Comparison of ENCODE assay signal across 34 cellular contexts in genomic region chrX:127762663-127763062, GRCh38.
"Had no signal": no experiment of that assay in that cellular context is flagged by ENCODE, and none has a peak within 500 bp of the region (broad histone marks: within the 10 kb centered on the region; RNA-seq: fewer than 3 reads in every experiment).

No MANE protein-coding gene starts in this region.

- H3K9ac ChIP-seq: KMS-11 had no signal

- H3K27ac ChIP-seq: KMS-11 had no signal

- H3K4me2 ChIP-seq: KMS-11 had no signal

- H3K4me3 ChIP-seq: MG63 had no signal

- DNase-seq: Karpas-422, Kasumi-1, MG63, MM.1S, MV-4-11, NCI-H1048, NCI-H1092, NCI-H1092 treated with DMSO at 0.1 percent for 48 hours, NCI-H1105, NCI-H1105 treated with DMSO at 0.1 percent for 48 hours, NCI-H1417, NCI-H1417 treated with DMSO at 0.1 percent for 48 hours, NCI-H1436, NCI-H1436 treated with DMSO at 0.1 percent for 48 hours, NCI-H146, NCI-H1694, NCI-H1694 treated with DMSO at 0.1 percent for 48 hours, NCI-H187, NCI-H187 treated with DMSO at 0.1 percent for 48 hours, NCI-H1930, NCI-H2029, NCI-H2029 treated with DMSO at 0.1 percent for 48 hours, NCI-H2081, NCI-H2081 treated with DMSO at 0.1 percent for 48 hours, NCI-H2107, NCI-H2171, NCI-H2171 treated with DMSO at 0.1 percent for 48 hours, NCI-H2227 treated with DMSO at 0.1 percent for 48 hours, NCI-H226, NCI-H345, NCI-H446, NCI-H446 treated with DMSO at 0.1 percent for 48 hours, NCI-H510A had no signal

- H3K27me3 ChIP-seq: MG63 had no signal

- H3K36me3 ChIP-seq: MG63 had no signal

- H3K9me3 ChIP-seq: MG63 had no signal
